ENCODE assay signal across 29 cellular contexts in genomic region chr1:3707939-3708328, GRCh38. TPM values are rescaled to one million over a fixed set of nuclear protein-coding genes. Genes with fewer than 3 reads are reported as not detected.
DNase-seq lines count a peak whose midpoint lies in the region; ATAC-seq, FAIRE-seq and TF ChIP-seq lines count a peak whose summit lies in the region.
"Had no signal": no experiment of that assay in that cellular context is flagged by ENCODE, and none has a peak within 500 bp of the region (broad histone marks: within the 10 kb centered on the region; RNA-seq: fewer than 3 reads in every experiment).

No MANE protein-coding gene starts in this region.

- no peak overlapping the region for H2AFZ ChIP-seq in keratinocyte (ENCODE audit: control insufficient read depth, low read length)

- H3K27me3 ChIP-seq in HUES64 (ENCODE audit: insufficient read depth, low read length) (peaks cover 6% of the 10 kb centered on the region; the same call in 1 of the 2 replicates), bronchial epithelial cell (ENCODE audit: control insufficient read depth, insufficient read depth, low read length) (peaks cover 5% of the 10 kb centered on the region), keratinocyte (ENCODE audit: control insufficient read depth, extremely low read depth, insufficient read depth, low read length) (peaks cover 22% of the 10 kb centered on the region), suprapubic skin (peaks cover 74% of the 10 kb centered on the region)
- H3K27me3 ChIP-seq: MG63 had no signal

- H3K4me3 ChIP-seq in HUES64 (ENCODE audit: low read length), result peak overlapping the region; percentile 32; the same call in 1 of the 2 replicates
- peak overlapping the region; percentile 31 for H3K4me3 ChIP-seq in bronchial epithelial cell (ENCODE audit: low read depth, low read length)
- peak overlapping the region in 1 of 3 experiments; percentile 24 for H3K4me3 ChIP-seq in keratinocyte (ENCODE audit: control insufficient read depth in 2 of 3, extremely low read depth in 1 of 3, insufficient read depth in 2 of 3, low read depth in 1 of 3, low read length in 3 of 3)
- H3K4me3 ChIP-seq in suprapubic skin, result peak overlapping the region; percentile 37
- H3K4me3 ChIP-seq: BLaER1, MG63 had no signal

- DNase-seq in bronchial epithelial cell (ENCODE audit: low read depth) (no peak), keratinocyte (ENCODE audit: low read depth, low spot score) (no peak), suprapubic skin (ENCODE audit: low spot score in 2 of 2) (no peak), NCI-H1105 treated with DMSO at 0.1 percent for 48 hours (lab: John Stamatoyannopoulos, UW) (no peak), GM19239 (ENCODE audit: insufficient read length, low spot score) (no peak)
- DNase-seq: Calu3; CD8-positive, alpha-beta T cell; EL; HFFc6; Karpas-422; MG63; NCI-H1092; NCI-H146; NCI-H510A; NCI-H774; OCI-M1; SIG-M5 had no signal

- no peak for TF ChIP-seq POLR2A in suprapubic skin (IDR thresholded peaks at IDR 0.05)

- TF ChIP-seq CTCF in bronchial epithelial cell (IDR thresholded peaks at IDR 0.05; ENCODE audit: insufficient read depth, low read length, severe bottlenecking) (no peak), keratinocyte (optimal IDR thresholded peaks at IDR 0.05 in 1 of 3, IDR thresholded peaks at IDR 0.05 in 1 of 3, conservative IDR thresholded peaks at IDR 0.05 in 1 of 3; ENCODE audit: extremely low read depth in 1 of 3, insufficient read depth in 2 of 3, low read length in 3 of 3) (no peak), suprapubic skin (IDR thresholded peaks at IDR 0.05) (no peak)

- dilution Hi-C loops in keratinocyte (cut with MboI; ENCODE audit: extremely low pct_ligation_motif_present, low sequenced_read_pairs), result no loop called here

- no peaks in the 10 kb centered on the region for H3K36me3 ChIP-seq in HUES64 (ENCODE audit: insufficient read depth, low read length)
- no peaks in the 10 kb centered on the region for H3K36me3 ChIP-seq in bronchial epithelial cell (ENCODE audit: control insufficient read depth, insufficient read depth, low read length)
- H3K36me3 ChIP-seq in keratinocyte (ENCODE audit: control insufficient read depth in 2 of 2, extremely low read depth in 1 of 2, insufficient read depth in 2 of 2, low read length in 2 of 2), result no peaks in the 10 kb centered on the region
- H3K36me3 ChIP-seq in suprapubic skin, result no peaks in the 10 kb centered on the region
- H3K36me3 ChIP-seq: BLaER1, MG63 had no signal

- H3K27ac ChIP-seq in HUES64 (ENCODE audit: low read depth, low read length) (no peak overlapping the region), keratinocyte (ENCODE audit: control insufficient read depth, insufficient read depth, low read length) (no peak overlapping the region), suprapubic skin (no peak overlapping the region)
- H3K27ac ChIP-seq: BLaER1, HL-60 had no signal

- no peak overlapping the region for H3K9ac ChIP-seq in HUES64 (ENCODE audit: low read depth, low read length)
- H3K9ac ChIP-seq in keratinocyte (ENCODE audit: control insufficient read depth, extremely low read depth, insufficient read depth, low read length), result no peak overlapping the region
- H3K9ac ChIP-seq: BLaER1 had no signal

- H4K20me1 ChIP-seq in keratinocyte (ENCODE audit: control insufficient read depth, extremely low read depth, insufficient read depth, low read length), result no peaks in the 10 kb centered on the region
- H4K20me1 ChIP-seq: BLaER1 had no signal

- no peaks in the 10 kb centered on the region for H3K9me1 ChIP-seq in keratinocyte (ENCODE audit: control insufficient read depth, extremely low read depth, insufficient read depth, low read length)

- no peaks in the 10 kb centered on the region for H3K9me3 ChIP-seq in HUES64 (ENCODE audit: insufficient read depth, low read depth, low read length)
- H3K9me3 ChIP-seq in keratinocyte (ENCODE audit: control insufficient read depth, low read depth, low read length), result no peaks in the 10 kb centered on the region
- no peaks in the 10 kb centered on the region for H3K9me3 ChIP-seq in suprapubic skin
- H3K9me3 ChIP-seq: BLaER1, MG63 had no signal

- H3K4me2 ChIP-seq in keratinocyte (ENCODE audit: control insufficient read depth, extremely low read depth, insufficient read depth, low read depth, low read length), result peak overlapping the region; percentile 66
- H3K4me2 ChIP-seq: BLaER1 had no signal

- peaks cover 12% of the 10 kb centered on the region; the same call in 1 of the 2 replicates for H3K4me1 ChIP-seq in HUES64 (ENCODE audit: insufficient read depth, low read length)
- peaks cover 56% of the 10 kb centered on the region for H3K4me1 ChIP-seq in keratinocyte (ENCODE audit: control insufficient read depth, extremely low read depth, insufficient read depth, low read length)
- peaks cover 72% of the 10 kb centered on the region for H3K4me1 ChIP-seq in suprapubic skin

- ATAC-seq in HG03432 (IDR thresholded peaks at IDR 0.05; ENCODE audit: unreplicated experiment), result no peak
- ATAC-seq: CD8-positive, alpha-beta T cell; SK-N-SH treated with all-trans-retinoic acid at 6 μM for 48 hours had no signal

- WGBS in HUES64, result 64% methylated on average over 11 of the region's 11 CpGs
- 50% methylated on average over 5 of the region's 11 CpGs for WGBS in suprapubic skin

- TF ChIP-seq EP300 in suprapubic skin (IDR thresholded peaks at IDR 0.05), result no peak

- H3K79me2 ChIP-seq in keratinocyte (ENCODE audit: control insufficient read depth, insufficient read depth, low read length), result no peaks in the 10 kb centered on the region

- FAIRE-seq in bronchial epithelial cell (lab: Jason Lieb, UNC) (no peak), keratinocyte (lab: Jason Lieb, UNC) (no peak), GM19239 (lab: Jason Lieb, UNC) (no peak)
- FAIRE-seq: GM12891, GM18507, H54 had no signal

RNA-seq across cellular contexts. Expression of gene CCDC27, which starts 44.3 kb away (rescaled TPM):
- polyA plus RNA-seq in HUES64 (2013, experiment 1 of 2), result 0.05 TPM
- polyA plus RNA-seq in HUES64 (2013, experiment 2 of 2), result not detected
- total RNA-seq in bronchial epithelial cell, result not detected in 2 replicates
- not detected in 3 replicates for polyA plus RNA-seq in keratinocyte
- polyA plus RNA-seq in keratinocyte (2011; ENCODE audit: low read depth), result not detected
- not detected in 2 replicates for polyA plus RNA-seq in keratinocyte (2011; cell fraction: cytosol; rRNA removed)
- not detected in 2 replicates for polyA plus RNA-seq in keratinocyte (2011; cell fraction: nucleus; rRNA removed)
- not detected in 2 replicates for polyA plus RNA-seq in keratinocyte (2012; ENCODE audit: low replicate concordance)
- polyA minus RNA-seq in keratinocyte, result not detected in 3 replicates
- polyA minus RNA-seq in keratinocyte (2011; cell fraction: cytosol; rRNA and poly(A)+ RNA removed), result not detected
- not detected in 2 replicates for polyA minus RNA-seq in keratinocyte (2011; cell fraction: nucleus; rRNA and poly(A)+ RNA removed)
- not detected for total RNA-seq in suprapubic skin
- total RNA-seq: A673; Calu3; CD8-positive, alpha-beta T cell; HFFc6; HT1080; RPMI7951 had no signal
- polyA plus RNA-seq: IgD-negative memory B cell had no signal

RNA-seq across cellular contexts. Expression of gene TP73, which starts 55.6 kb away (rescaled TPM):
- 0.65 TPM for polyA plus RNA-seq in HUES64 (2013, experiment 1 of 2)
- polyA plus RNA-seq in HUES64 (2013, experiment 2 of 2), result 0.76 TPM
- total RNA-seq in bronchial epithelial cell (under 0.01 and 0.13 TPM in 2 replicates), suprapubic skin (10 to 100 TPM in 3 of 4 donors, 1 to 10 TPM in 1; 8.8 to 24.7 (median 16.9) TPM)
- polyA plus RNA-seq in keratinocyte, result 0.10 to 0.23 TPM (median 0.14 TPM) in 3 replicates
- 0.12 TPM for polyA plus RNA-seq in keratinocyte (2011; ENCODE audit: low read depth)
- polyA plus RNA-seq in keratinocyte (2011; cell fraction: cytosol; rRNA removed), result 0.05 and 0.14 TPM in 2 replicates
- polyA plus RNA-seq in keratinocyte (2011; cell fraction: nucleus; rRNA removed), result 0.15 and 0.41 TPM in 2 replicates
- polyA plus RNA-seq in keratinocyte (2012; ENCODE audit: low replicate concordance), result 0.14 and 0.36 TPM in 2 replicates
- polyA minus RNA-seq in keratinocyte, result 0.10 to 0.56 TPM (median 0.10 TPM) in 3 replicates
- polyA minus RNA-seq in keratinocyte (2011; cell fraction: cytosol; rRNA and poly(A)+ RNA removed), result not detected
- not detected in 2 replicates for polyA minus RNA-seq in keratinocyte (2011; cell fraction: nucleus; rRNA and poly(A)+ RNA removed)
- total RNA-seq: CD8-positive, alpha-beta T cell; HFFc6; HT1080; RPMI7951 had no signal

RNA-seq across cellular contexts. Expression of gene WRAP73, which starts 58.0 kb away (rescaled TPM):
- 18.2 TPM for polyA plus RNA-seq in HUES64 (2013, experiment 1 of 2)
- 18.1 TPM for polyA plus RNA-seq in HUES64 (2013, experiment 2 of 2)
- total RNA-seq in bronchial epithelial cell, result 21.3 and 22.1 TPM in 2 replicates
- polyA plus RNA-seq in keratinocyte, result 16.6 to 24.9 TPM (median 18.9 TPM) in 3 replicates
- polyA plus RNA-seq in keratinocyte (2011; ENCODE audit: low read depth), result 6.0 TPM
- 11.1 and 12.0 TPM in 2 replicates for polyA plus RNA-seq in keratinocyte (2011; cell fraction: cytosol; rRNA removed)
- 29.2 and 36.0 TPM in 2 replicates for polyA plus RNA-seq in keratinocyte (2011; cell fraction: nucleus; rRNA removed)
- 10.9 and 16.7 TPM in 2 replicates for polyA plus RNA-seq in keratinocyte (2012; ENCODE audit: low replicate concordance)
- polyA minus RNA-seq in keratinocyte, result 13.6 to 16.0 TPM (median 13.6 TPM) in 3 replicates
- polyA minus RNA-seq in keratinocyte (2011; cell fraction: cytosol; rRNA and poly(A)+ RNA removed), result 19.6 TPM
- 11.8 and 18.2 TPM in 2 replicates for polyA minus RNA-seq in keratinocyte (2011; cell fraction: nucleus; rRNA and poly(A)+ RNA removed)
- 10 to 100 TPM; 16.4 to 33.7 (median 19.6) TPM for total RNA-seq in suprapubic skin
